Comparison of ENCODE assay signal across 25 cellular contexts in genomic region chr13:93344048-93344447, GRCh38.
"Had no signal": no experiment of that assay in that cellular context is flagged by ENCODE, and none has a peak within 500 bp of the region (broad histone marks: within the 10 kb centered on the region; RNA-seq: fewer than 3 reads in every experiment).

No MANE protein-coding gene starts in this region.

- H3K9me3 ChIP-seq: esophagus squamous epithelium, lower lobe of right lung, mucosa of descending colon, neutrophil, right lobe of liver, testis, transverse colon had no signal

- ATAC-seq: activated CD8-positive, alpha-beta T cell treated with anti-CD3 and anti-CD28 coated beads for 36 hours; activated naive CD4-positive, alpha-beta T cell treated with anti-CD3 and anti-CD28 coated beads, Interleukin-2, amount 50 U/mL, for 72 hours; heart right ventricle; lower lobe of right lung; mucosa of descending colon; natural killer cell treated with Interleukin-12 subunit alpha and Interleukin-12 subunit beta and Interleukin-15 and Interleukin-18, amount 100 ng/mL, for 72 hours had no signal

- H3K4me3 ChIP-seq: esophagus squamous epithelium, heart right ventricle, lower lobe of right lung, mucosa of descending colon, right lobe of liver, testis, transverse colon had no signal

- H3K27ac ChIP-seq: epithelial cell of prostate, esophagus squamous epithelium, heart right ventricle, lower lobe of right lung, neutrophil, right lobe of liver, testis, transverse colon had no signal

- H3K27me3 ChIP-seq: esophagus squamous epithelium, heart right ventricle, neutrophil, right lobe of liver, testis, transverse colon had no signal

- H3K4me1 ChIP-seq: esophagus squamous epithelium, heart right ventricle, lower lobe of right lung, right lobe of liver, testis, transverse colon had no signal

- DNase-seq: activated B cell treated with CpG ODN at 0.5 μM for 24 hours; activated CD4-positive, alpha-beta T cell treated with anti-CD3 and anti-CD28 coated beads, Interleukin-2, amount 50 U/mL, for 1 hour; activated CD8-positive, alpha-beta T cell treated with anti-CD3 and anti-CD28 coated beads for 36 hours; activated naive CD4-positive, alpha-beta T cell; activated T-cell treated with anti-CD3 and anti-CD28 coated beads, Interleukin-2, amount 50 U/mL, for 48 hours; dermis blood vessel endothelial cell; effector CD4-positive, alpha-beta T cell; esophagus squamous epithelium; foreskin melanocyte; heart right ventricle; lower lobe of right lung; mesenchymal stem cell; mucosa of descending colon; right lobe of liver; stimulated activated CD4-positive, alpha-beta T cell treated with anti-CD3 and anti-CD28 coated beads, Interleukin-2, amount 100 ng/mL, for 48 hours; stimulated activated naive CD4-positive, alpha-beta T cell treated with Interleukin-2 at 50 U/mL for 16 hours; T-helper 2 cell; testis; transverse colon had no signal

- FAIRE-seq: bronchial epithelial cell, endometrium had no signal

- H3K36me3 ChIP-seq: esophagus squamous epithelium, heart right ventricle, lower lobe of right lung, neutrophil, right lobe of liver, transverse colon had no signal
